ENCODE assay signal across 13 cellular contexts in the genomic region with DNA sequence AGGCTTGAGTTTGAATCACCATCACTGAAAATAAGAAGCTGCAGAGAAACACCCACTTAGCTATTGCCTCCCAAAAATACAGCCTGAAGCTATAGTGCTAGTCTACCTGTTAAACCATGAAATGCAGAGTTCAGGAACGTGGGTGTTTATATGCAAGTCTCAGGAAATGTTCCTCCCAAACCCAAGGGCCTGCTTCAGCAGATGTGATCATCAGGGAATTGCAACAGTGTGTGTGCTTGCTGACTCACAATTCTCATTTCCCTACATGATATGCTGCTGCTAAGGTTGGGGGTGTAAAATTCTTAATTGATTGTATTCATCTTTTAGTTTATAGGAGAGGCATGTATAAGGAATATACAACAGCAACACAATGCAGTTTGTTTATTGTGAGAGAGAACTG. TPM values are rescaled to one million over a fixed set of nuclear protein-coding genes. Genes with fewer than 3 reads are reported as not detected.
DNase-seq lines count a peak whose midpoint lies in the region; ATAC-seq and TF ChIP-seq lines count a peak whose summit lies in the region.
"Had no signal": no experiment of that assay in that cellular context is flagged by ENCODE, and none has a peak within 500 bp of the region (broad histone marks: within the 10 kb centered on the region; RNA-seq: fewer than 3 reads in every experiment).

No MANE protein-coding gene starts in this region.

- H3K4me3 Mint-ChIP-seq in effector memory CD8-positive, alpha-beta T cell = no peak overlapping the region
- H3K4me3 Mint-ChIP-seq in nephron progenitor cell = no peak overlapping the region
- H3K4me3 Mint-ChIP-seq in naive thymus-derived CD4-positive, alpha-beta T cell = no peak overlapping the region

- peaks cover 0 to 8% of the 10 kb centered on the region in 2 donors for H3K4me1 Mint-ChIP-seq in effector memory CD8-positive, alpha-beta T cell (ENCODE audit: low read depth in 2 of 2)
- H3K4me1 Mint-ChIP-seq in nephron progenitor cell = no peaks in the 10 kb centered on the region
- H3K4me1 Mint-ChIP-seq in naive thymus-derived CD4-positive, alpha-beta T cell = peaks cover 0 to 3% (median 0%) of the 10 kb centered on the region in 7 donors

- H3K4me1 ChIP-seq in effector memory CD4-positive, alpha-beta T cell (ENCODE audit: control insufficient read depth, insufficient read depth, low read length, poor library complexity, severe bottlenecking) = no peaks in the 10 kb centered on the region
- H3K4me1 ChIP-seq in naive thymus-derived CD4-positive, alpha-beta T cell (ENCODE audit: control insufficient read depth in 2 of 2, insufficient read depth in 2 of 2, low read length in 2 of 2) = no peaks in the 10 kb centered on the region
- H3K4me1 ChIP-seq: HAP-1 had no signal

- no peaks in the 10 kb centered on the region for H3K27me3 ChIP-seq in effector memory CD4-positive, alpha-beta T cell (replicated peaks; ENCODE audit: control insufficient read depth, insufficient read depth, low read length, poor library complexity, severe bottlenecking)
- H3K27me3 ChIP-seq in naive thymus-derived CD4-positive, alpha-beta T cell (ENCODE audit: control insufficient read depth in 2 of 2, insufficient read depth in 2 of 2, low read length in 2 of 2) = no peaks in the 10 kb centered on the region
- H3K27me3 ChIP-seq: ovary had no signal

- H3K9me3 Mint-ChIP-seq in effector memory CD8-positive, alpha-beta T cell = no peaks in the 10 kb centered on the region
- no peaks in the 10 kb centered on the region for H3K9me3 Mint-ChIP-seq in nephron progenitor cell
- H3K9me3 Mint-ChIP-seq in naive thymus-derived CD4-positive, alpha-beta T cell = no peaks in the 10 kb centered on the region

- ATAC-seq in effector memory CD8-positive, alpha-beta T cell (replicated peaks) = no peak
- no peak for ATAC-seq in naive thymus-derived CD4-positive, alpha-beta T cell

- TF ChIP-seq CTCF in nephron progenitor cell (IDR thresholded peaks at IDR 0.05) = no peak

- H3K27me3 Mint-ChIP-seq in effector memory CD8-positive, alpha-beta T cell = no peaks in the 10 kb centered on the region
- H3K27me3 Mint-ChIP-seq in nephron progenitor cell (ENCODE audit: low read depth, poor library complexity) = no peaks in the 10 kb centered on the region
- no peaks in the 10 kb centered on the region for H3K27me3 Mint-ChIP-seq in naive thymus-derived CD4-positive, alpha-beta T cell

- H3K27ac Mint-ChIP-seq in effector memory CD8-positive, alpha-beta T cell = peak overlapping the region; percentile 29 to 38
- H3K27ac Mint-ChIP-seq in nephron progenitor cell = peak overlapping the region; percentile 24
- peak overlapping the region in 1 of 9 donors; percentile 49 for H3K27ac Mint-ChIP-seq in naive thymus-derived CD4-positive, alpha-beta T cell

- POLR2A ChIA-PET in naive thymus-derived CD4-positive, alpha-beta T cell (lab: Charles Lee) = no interaction called here

- H3K4me3 ChIP-seq in effector memory CD4-positive, alpha-beta T cell (ENCODE audit: insufficient read depth, low read depth, low read length, poor library complexity, severe bottlenecking) = no peak overlapping the region
- no peak overlapping the region for H3K4me3 ChIP-seq in naive thymus-derived CD4-positive, alpha-beta T cell (ENCODE audit: low read length)
- H3K4me3 ChIP-seq: HAP-1, ovary had no signal

- no peak overlapping the region for H3K27ac ChIP-seq in effector memory CD4-positive, alpha-beta T cell (ENCODE audit: insufficient read depth, low read length, poor library complexity, severe bottlenecking)
- H3K27ac ChIP-seq in naive thymus-derived CD4-positive, alpha-beta T cell (ENCODE audit: low read depth, low read length) = no peak overlapping the region
- H3K27ac ChIP-seq: ovary had no signal

- peaks cover 93% of the 10 kb centered on the region for H3K36me3 Mint-ChIP-seq in effector memory CD8-positive, alpha-beta T cell (ENCODE audit: insufficient read depth)
- peaks cover 69% of the 10 kb centered on the region for H3K36me3 Mint-ChIP-seq in nephron progenitor cell (ENCODE audit: low read depth)
- peaks cover 4 to 36% (median 15%) of the 10 kb centered on the region in 5 donors for H3K36me3 Mint-ChIP-seq in naive thymus-derived CD4-positive, alpha-beta T cell

- no peaks in the 10 kb centered on the region for H3K9me3 ChIP-seq in effector memory CD4-positive, alpha-beta T cell (ENCODE audit: control insufficient read depth, low read length)
- H3K9me3 ChIP-seq in naive thymus-derived CD4-positive, alpha-beta T cell (ENCODE audit: control insufficient read depth in 2 of 3, low read length in 3 of 3) = no peaks in the 10 kb centered on the region
- H3K9me3 ChIP-seq: HAP-1, ovary had no signal

- DNase-seq in Daoy (ENCODE audit: low read depth) (peak; percentile 5), MV-4-11 (lab: John Stamatoyannopoulos, UW) (peak; percentile 63), nephron progenitor cell (no peak), NCI-H1694 treated with DMSO at 0.1 percent for 48 hours (lab: John Stamatoyannopoulos, UW) (no peak), DMS 273 treated with DMSO at 0.1 percent for 48 hours (lab: John Stamatoyannopoulos, UW) (no peak)
- DNase-seq in effector memory CD8-positive, alpha-beta T cell = no peak
- DNase-seq in effector memory CD4-positive, alpha-beta T cell = no peak
- no peak for DNase-seq in naive thymus-derived CD4-positive, alpha-beta T cell
- DNase-seq: activated T-cell treated with anti-CD3 and anti-CD28 coated beads, Interleukin-2, amount 50 U/mL, for 48 hours; cortex of kidney; NCI-H1048; ovary had no signal

- CTCF ChIA-PET in naive thymus-derived CD4-positive, alpha-beta T cell (lab: Charles Lee) = no interaction called here

- intact Hi-C loops in naive thymus-derived CD4-positive, alpha-beta T cell (cut with micrococcal nuclease) = no loop called here

- peaks cover 64% of the 10 kb centered on the region for H3K36me3 ChIP-seq in effector memory CD4-positive, alpha-beta T cell (ENCODE audit: control insufficient read depth, insufficient read depth, low read length)
- peaks cover 14 to 79% (median 35%) of the 10 kb centered on the region in 3 experiments for H3K36me3 ChIP-seq in naive thymus-derived CD4-positive, alpha-beta T cell (ENCODE audit: control insufficient read depth in 2 of 3, insufficient read depth in 3 of 3, low read length in 3 of 3)
- H3K36me3 ChIP-seq: ovary had no signal

RNA-seq across cellular contexts. Expression of gene NUP98, which starts 49.6 kb away (rescaled TPM):
- 76.7 and 79.0 TPM in 2 replicates for total RNA-seq in Daoy (2014; rRNA removed; shearing (Covaris generic))
- 100 to 1,000 TPM; 103 to 137 (median 120) TPM for total RNA-seq in naive thymus-derived CD4-positive, alpha-beta T cell
- polyA plus RNA-seq in naive thymus-derived CD4-positive, alpha-beta T cell = 10 to 100 TPM; 45.0 to 71.5 TPM

Comparison
In these comparisons a context has a peak if more than half of its experiments do, and no peak if none do; other contexts are left out.
1. DNase-seq: peak in Daoy (single experiment) and MV-4-11 (single experiment); none in effector memory CD8-positive, alpha-beta T cell (0 of 3), nephron progenitor cell (single experiment), NCI-H1694 treated with DMSO at 0.1 percent for 48 hours (single experiment), effector memory CD4-positive, alpha-beta T cell (0 of 3), naive thymus-derived CD4-positive, alpha-beta T cell (0 of 9) and DMS 273 treated with DMSO at 0.1 percent for 48 hours (single experiment).